1 cellular context compared by ENCODE assay signal in the genomic region with DNA sequence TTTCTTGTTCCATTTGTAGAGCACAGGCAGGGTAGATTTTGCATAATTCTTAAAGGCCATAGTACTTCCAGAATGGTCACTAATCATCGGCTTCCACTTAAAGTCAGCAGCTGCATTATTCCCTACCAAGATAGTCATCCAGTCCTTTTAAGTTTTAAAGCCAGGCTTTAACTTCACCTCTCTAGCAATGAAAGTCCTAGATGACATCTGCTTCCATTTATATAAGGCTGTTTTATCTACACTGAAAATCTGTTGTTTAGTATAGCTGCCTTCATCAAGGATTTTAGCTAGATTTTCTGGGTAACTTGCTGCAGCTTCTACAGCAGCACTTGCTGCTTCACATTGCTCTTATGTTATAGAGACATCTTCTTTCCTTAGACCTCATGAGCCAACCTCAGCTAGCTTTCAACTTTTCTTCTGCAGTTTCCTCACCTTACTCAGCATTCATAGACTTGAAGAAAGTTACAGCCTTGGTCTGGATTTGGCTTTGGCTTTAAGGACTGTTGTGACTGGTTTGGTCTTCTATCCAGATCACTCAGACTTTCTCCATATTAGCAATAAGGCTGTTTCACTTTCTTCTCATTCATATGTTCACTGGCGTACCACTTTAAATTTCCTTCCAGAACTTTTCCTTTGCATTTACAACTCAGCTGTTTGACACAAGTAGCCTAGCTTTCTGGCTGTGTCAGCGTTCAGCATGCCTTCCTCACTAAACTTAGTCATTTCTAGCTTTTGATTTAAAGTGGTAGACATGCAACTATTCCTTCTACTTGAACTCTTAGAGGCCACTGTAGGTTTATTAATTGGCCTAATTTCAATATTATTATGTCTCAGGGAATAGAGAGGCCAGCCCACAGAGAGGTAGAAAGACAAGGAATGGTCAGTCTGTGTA.
A peak's percentile ranks its signal among the peaks of the same experiment; 100 is the strongest.
TF ChIP-seq lines count a peak whose summit lies in the region.

No MANE protein-coding gene starts in this region.

TF ChIP-seq in GM12878, 131 proteins besides CTCF, POLR2A, EP300 and RAD21:
- TF ChIP-seq RUNX3 (IDR thresholded peaks at IDR 0.05; ENCODE audit: low read length) (0 out of 2 replicates have a peak, but pooled peaks have one; percentile 7), TCF12 (IDR thresholded peaks at IDR 0.05; ENCODE audit: low read depth, low read length) (no peak), JUNB (IDR thresholded peaks at IDR 0.05) (peak; percentile 65)
